ENCODE assay signal across 10 cellular contexts in the genomic region with DNA sequence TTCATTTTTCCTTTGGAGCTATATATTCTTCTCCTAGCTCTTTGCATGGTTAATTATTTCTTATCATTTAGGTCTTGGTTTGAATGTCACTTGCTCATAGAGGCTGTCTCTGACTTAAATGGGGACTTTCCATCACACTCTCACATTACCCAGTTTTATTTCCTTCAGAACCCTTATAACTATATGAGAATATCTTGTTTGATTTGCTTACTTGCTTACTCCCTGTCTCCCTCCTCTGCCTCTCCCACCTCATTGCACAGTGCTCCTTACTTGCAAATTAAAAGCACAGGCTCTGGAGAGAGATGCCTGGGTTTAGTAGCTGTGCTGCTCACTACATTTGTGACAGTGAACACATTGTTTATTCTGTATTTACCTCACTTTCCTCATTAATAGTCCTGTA.
DNase-seq lines count a peak whose midpoint lies in the region; ATAC-seq and TF ChIP-seq lines count a peak whose summit lies in the region.
"Had no signal": no experiment of that assay in that cellular context is flagged by ENCODE, and none has a peak within 500 bp of the region (broad histone marks: within the 10 kb centered on the region; RNA-seq: fewer than 3 reads in every experiment).

No MANE protein-coding gene starts in this region.

- 0 out of 2 replicates have a peak overlapping the region, but pooled peaks have one; percentile 15 for H2AFZ ChIP-seq in OCI-LY3 (ENCODE audit: low read depth, low read length)

- TF ChIP-seq CTCF in OCI-LY3 (IDR thresholded peaks at IDR 0.05; ENCODE audit: low read depth, low read length) (peak; percentile 35; the same call in 1 of the 2 replicates), fibroblast of pulmonary artery (IDR thresholded peaks at IDR 0.05; ENCODE audit: low read length, missing control alignments) (peak; percentile 32), suprapubic skin (IDR thresholded peaks at IDR 0.05) (no peak)

- H3K9me3 ChIP-seq in OCI-LY3 (ENCODE audit: insufficient read depth, low read length) (no peaks in the 10 kb centered on the region), suprapubic skin (no peaks in the 10 kb centered on the region)

- H3K27me3 ChIP-seq in OCI-LY3 (ENCODE audit: low read depth, low read length) (0 out of 2 replicates have a peak, but pooled peaks cover 9% of the 10 kb centered on the region), suprapubic skin (no peaks in the 10 kb centered on the region)

- H3K36me3 ChIP-seq in OCI-LY3 (replicated peaks; ENCODE audit: low read depth, low read length) (no peaks in the 10 kb centered on the region), suprapubic skin (no peaks in the 10 kb centered on the region)

- H3K4me2 ChIP-seq in OCI-LY3 (ENCODE audit: low read length), result peak overlapping the region; percentile 57

- TF ChIP-seq EP300 in suprapubic skin (IDR thresholded peaks at IDR 0.05), result no peak

- no peaks in the 10 kb centered on the region for H4K20me1 ChIP-seq in OCI-LY3 (ENCODE audit: insufficient read depth, low read length)

- H3K9ac ChIP-seq in OCI-LY3 (ENCODE audit: low read length), result 0 out of 2 replicates have a peak overlapping the region, but pooled peaks have one; percentile 4

- peak overlapping the region; percentile 39 for H3K4me3 ChIP-seq in OCI-LY3 (ENCODE audit: low read length)
- no peak overlapping the region for H3K4me3 ChIP-seq in fibroblast of pulmonary artery (replicated peaks; ENCODE audit: low read depth, low read length)
- no peak overlapping the region for H3K4me3 ChIP-seq in suprapubic skin

- H3K4me1 ChIP-seq in OCI-LY3 (ENCODE audit: low read length), result peaks cover 31% of the 10 kb centered on the region
- peaks cover 23% of the 10 kb centered on the region for H3K4me1 ChIP-seq in suprapubic skin

- DNase-seq in fibroblast of pulmonary artery (ENCODE audit: low read depth), result peak; percentile 51
- no peak for DNase-seq in suprapubic skin (ENCODE audit: low spot score in 2 of 2)
- DNase-seq in NCI-H1417 (lab: John Stamatoyannopoulos, UW), result no peak
- DNase-seq in amniotic stem cell (lab: John Stamatoyannopoulos, UW), result no peak
- DNase-seq in mucosa of gallbladder (ENCODE audit: low spot score), result no peak
- DNase-seq: activated B cell treated with CpG ODN at 0.5 μM for 24 hours; activated naive CD4-positive, alpha-beta T cell treated with anti-CD3 and anti-CD28 coated beads, Interleukin-2, amount 50 U/mL, for 16 hours; natural killer cell had no signal

- peak; percentile 69 for ATAC-seq in GM18909 (IDR thresholded peaks at IDR 0.05; ENCODE audit: poor library complexity, unreplicated experiment)
- ATAC-seq: natural killer cell had no signal

- H3K79me2 ChIP-seq in OCI-LY3 (ENCODE audit: low read length), result no peaks in the 10 kb centered on the region

- TF ChIP-seq POLR2A in suprapubic skin (IDR thresholded peaks at IDR 0.05), result no peak

- H3K27ac ChIP-seq in OCI-LY3 (ENCODE audit: low read length), result no peak overlapping the region
- H3K27ac ChIP-seq in suprapubic skin, result peak overlapping the region; percentile 9

Comparison
In these comparisons a context has a peak if more than half of its experiments do, and no peak if none do; other contexts are left out.
1. CTCF ChIP-seq: peak in OCI-LY3 (single experiment) and fibroblast of pulmonary artery (single experiment); none in suprapubic skin (0 of 2).